In the genomic region with DNA sequence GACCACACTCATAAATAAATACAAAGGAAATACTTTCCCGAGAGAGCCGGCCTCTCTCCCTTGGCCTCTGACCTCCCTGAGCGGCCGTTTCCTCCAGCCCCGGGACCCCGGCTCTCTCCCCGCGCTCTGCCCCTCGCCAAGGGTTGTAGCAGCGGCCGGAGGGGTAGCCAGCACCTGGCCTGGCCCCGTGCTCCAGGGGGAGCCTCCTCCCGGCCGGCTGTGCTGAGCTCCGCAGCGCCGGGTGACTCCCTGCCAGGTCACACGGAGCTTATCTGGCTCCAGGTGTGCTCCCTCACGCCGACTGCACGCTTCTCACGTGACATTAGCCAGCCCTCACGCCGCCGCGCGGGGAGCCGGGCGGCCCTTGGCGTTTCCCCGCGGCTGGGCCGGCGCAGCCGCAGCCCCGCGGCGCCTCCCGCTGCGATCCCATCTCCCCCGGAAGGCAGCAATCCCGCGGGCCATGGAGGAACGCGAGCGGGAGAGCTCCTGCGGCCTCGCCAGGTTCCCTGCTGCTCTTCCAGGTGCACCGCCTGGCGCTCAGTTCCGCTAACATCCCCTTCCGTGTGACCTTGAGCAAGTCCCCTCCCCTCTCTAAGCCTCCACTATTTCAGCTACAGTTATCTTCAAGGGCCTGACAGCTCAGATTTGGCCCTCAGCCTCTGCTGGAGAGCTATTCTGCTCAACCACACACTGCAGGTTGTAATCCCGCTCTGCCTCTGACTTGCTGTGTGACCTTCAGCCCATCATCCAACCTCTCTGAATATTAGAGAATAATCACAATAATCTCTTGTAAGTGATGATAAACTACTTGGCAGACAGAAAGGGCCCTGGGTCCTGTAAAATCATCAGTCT, we compare ENCODE assay signal across 1 cellular context.
A peak's percentile ranks its signal among the peaks of the same experiment; 100 is the strongest.
TF ChIP-seq lines count a peak whose summit lies in the region.

No MANE protein-coding gene starts in this region.

TF ChIP-seq in K562, 482 proteins besides CTCF, POLR2A, EP300 and RAD21 (continued from another document and continues in another):
- TF ChIP-seq HEY1 (CRISPR knock-in tag; IDR thresholded peaks at IDR 0.05; ENCODE audit: borderline replicate concordance): no peak
- TF ChIP-seq TEAD1 (CRISPR knock-in tag; IDR thresholded peaks at IDR 0.05): no peak
- TF ChIP-seq ARID3B (CRISPR knock-in tag; IDR thresholded peaks at IDR 0.05; ENCODE audit: borderline replicate concordance): no peak
- TF ChIP-seq ZNF77 (CRISPR knock-in tag; IDR thresholded peaks at IDR 0.05): no peak
- TF ChIP-seq SRF (CRISPR knock-in tag; IDR thresholded peaks at IDR 0.05): no peak
- no peak for TF ChIP-seq MYBL2 (IDR thresholded peaks at IDR 0.05; ENCODE audit: low read depth)
- no peak for TF ChIP-seq MYBL2 (CRISPR knock-in tag; IDR thresholded peaks at IDR 0.05; ENCODE audit: borderline replicate concordance)
- TF ChIP-seq NEUROD1 (IDR thresholded peaks at IDR 0.05; ENCODE audit: borderline replicate concordance, low read depth, low read length, partially characterized antibody): no peak
- TF ChIP-seq HMGXB4 (CRISPR knock-in tag; IDR thresholded peaks at IDR 0.05): no peak
- TF ChIP-seq RBM39 (optimal IDR thresholded peaks at IDR 0.05; ENCODE audit: low read depth, low read length): no peak
- no peak for TF ChIP-seq POLR3A (IDR thresholded peaks at IDR 0.05; ENCODE audit: borderline replicate concordance, extremely low read depth, insufficient read depth, insufficient read length)
- peak; percentile 58; the same call in 1 of the 2 replicates for TF ChIP-seq ZNF165 (CRISPR knock-in tag; IDR thresholded peaks at IDR 0.05; ENCODE audit: borderline replicate concordance)
- TF ChIP-seq EGR1 (conservative IDR thresholded peaks at IDR 0.05): no peak
- TF ChIP-seq GATA2 (CRISPR knock-in tag; IDR thresholded peaks at IDR 0.05): no peak
- no peak for TF ChIP-seq MED1 (CRISPR knock-in tag; IDR thresholded peaks at IDR 0.05; ENCODE audit: borderline replicate concordance)
- TF ChIP-seq POLR2AphosphoS2 (IDR thresholded peaks at IDR 0.05; ENCODE audit: low read length): no peak
- peak; percentile 58 for TF ChIP-seq CBFA2T2 (conservative IDR thresholded peaks at IDR 0.05)
- TF ChIP-seq MAFG (tag; conservative IDR thresholded peaks at IDR 0.05): no peak
- no peak for TF ChIP-seq SRSF3 (IDR thresholded peaks at IDR 0.05; ENCODE audit: insufficient read depth, low read length)
- TF ChIP-seq TAF7 (tag; IDR thresholded peaks at IDR 0.05): no peak
- TF ChIP-seq ETV6 (IDR thresholded peaks at IDR 0.05; ENCODE audit: borderline replicate concordance in 1 of 2, low read depth in 2 of 2, low read length in 1 of 2): no peak; a peak in 1 of 4 replicates
- TF ChIP-seq ETV6 (CRISPR knock-in tag; IDR thresholded peaks at IDR 0.05; ENCODE audit: borderline replicate concordance): no peak
- peak; percentile 99 for TF ChIP-seq BCOR (IDR thresholded peaks at IDR 0.05)
- TF ChIP-seq RFX5 (IDR thresholded peaks at IDR 0.05; ENCODE audit: low read depth, low read length): no peak
- TF ChIP-seq, protein P1, sequence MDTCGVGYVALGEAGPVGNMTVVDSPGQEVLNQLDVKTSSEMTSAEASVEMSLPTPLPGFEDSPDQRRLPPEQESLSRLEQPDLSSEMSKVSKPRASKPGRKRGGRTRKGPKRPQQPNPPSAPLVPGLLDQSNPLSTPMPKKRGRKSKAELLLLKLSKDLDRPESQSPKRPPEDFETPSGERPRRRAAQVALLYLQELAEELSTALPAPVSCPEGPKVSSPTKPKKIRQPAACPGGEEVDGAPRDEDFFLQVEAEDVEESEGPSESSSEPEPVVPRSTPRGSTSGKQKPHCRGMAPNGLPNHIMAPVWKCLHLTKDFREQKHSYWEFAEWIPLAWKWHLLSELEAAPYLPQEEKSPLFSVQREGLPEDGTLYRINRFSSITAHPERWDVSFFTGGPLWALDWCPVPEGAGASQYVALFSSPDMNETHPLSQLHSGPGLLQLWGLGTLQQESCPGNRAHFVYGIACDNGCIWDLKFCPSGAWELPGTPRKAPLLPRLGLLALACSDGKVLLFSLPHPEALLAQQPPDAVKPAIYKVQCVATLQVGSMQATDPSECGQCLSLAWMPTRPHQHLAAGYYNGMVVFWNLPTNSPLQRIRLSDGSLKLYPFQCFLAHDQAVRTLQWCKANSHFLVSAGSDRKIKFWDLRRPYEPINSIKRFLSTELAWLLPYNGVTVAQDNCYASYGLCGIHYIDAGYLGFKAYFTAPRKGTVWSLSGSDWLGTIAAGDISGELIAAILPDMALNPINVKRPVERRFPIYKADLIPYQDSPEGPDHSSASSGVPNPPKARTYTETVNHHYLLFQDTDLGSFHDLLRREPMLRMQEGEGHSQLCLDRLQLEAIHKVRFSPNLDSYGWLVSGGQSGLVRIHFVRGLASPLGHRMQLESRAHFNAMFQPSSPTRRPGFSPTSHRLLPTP (IDR thresholded peaks at IDR 0.05; ENCODE audit: borderline replicate concordance, extremely low read depth, insufficient read length): no peak
- TF ChIP-seq, protein P2, sequence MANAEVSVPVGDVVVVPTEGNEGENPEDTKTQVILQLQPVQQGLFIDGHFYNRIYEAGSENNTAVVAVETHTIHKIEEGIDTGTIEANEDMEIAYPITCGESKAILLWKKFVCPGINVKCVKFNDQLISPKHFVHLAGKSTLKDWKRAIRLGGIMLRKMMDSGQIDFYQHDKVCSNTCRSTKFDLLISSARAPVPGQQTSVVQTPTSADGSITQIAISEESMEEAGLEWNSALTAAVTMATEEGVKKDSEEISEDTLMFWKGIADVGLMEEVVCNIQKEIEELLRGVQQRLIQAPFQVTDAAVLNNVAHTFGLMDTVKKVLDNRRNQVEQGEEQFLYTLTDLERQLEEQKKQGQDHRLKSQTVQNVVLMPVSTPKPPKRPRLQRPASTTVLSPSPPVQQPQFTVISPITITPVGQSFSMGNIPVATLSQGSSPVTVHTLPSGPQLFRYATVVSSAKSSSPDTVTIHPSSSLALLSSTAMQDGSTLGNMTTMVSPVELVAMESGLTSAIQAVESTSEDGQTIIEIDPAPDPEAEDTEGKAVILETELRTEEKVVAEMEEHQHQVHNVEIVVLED (CRISPR knock-in tag; IDR thresholded peaks at IDR 0.05): peak; percentile 61; the same call in 1 of the 2 replicates
- TF ChIP-seq SIN3A (IDR thresholded peaks at IDR 0.05; ENCODE audit: borderline replicate concordance in 2 of 2, control insufficient read depth in 1 of 2, low read depth in 2 of 2, low read length in 2 of 2): peak in 1 of 2 experiments; percentile 82; a peak in 1 of 4 replicates
- no peak for TF ChIP-seq CHAMP1 (IDR thresholded peaks at IDR 0.05)
- TF ChIP-seq POLR3G (IDR thresholded peaks at IDR 0.05; ENCODE audit: extremely low read depth, insufficient read length, insufficient replicate concordance): no peak
- peak; percentile 99 for TF ChIP-seq SMARCA5 (IDR thresholded peaks at IDR 0.05)
- TF ChIP-seq, protein P3, sequence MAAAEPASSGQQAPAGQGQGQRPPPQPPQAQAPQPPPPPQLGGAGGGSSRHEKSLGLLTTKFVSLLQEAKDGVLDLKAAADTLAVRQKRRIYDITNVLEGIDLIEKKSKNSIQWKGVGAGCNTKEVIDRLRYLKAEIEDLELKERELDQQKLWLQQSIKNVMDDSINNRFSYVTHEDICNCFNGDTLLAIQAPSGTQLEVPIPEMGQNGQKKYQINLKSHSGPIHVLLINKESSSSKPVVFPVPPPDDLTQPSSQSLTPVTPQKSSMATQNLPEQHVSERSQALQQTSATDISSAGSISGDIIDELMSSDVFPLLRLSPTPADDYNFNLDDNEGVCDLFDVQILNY (CRISPR knock-in tag; IDR thresholded peaks at IDR 0.05): no peak
- peak; percentile 42; the same call in 1 of the 2 replicates for TF ChIP-seq EP400 (IDR thresholded peaks at IDR 0.05)
- TF ChIP-seq HDAC2 (IDR thresholded peaks at IDR 0.05): peak; percentile 93
- TF ChIP-seq, protein P4, sequence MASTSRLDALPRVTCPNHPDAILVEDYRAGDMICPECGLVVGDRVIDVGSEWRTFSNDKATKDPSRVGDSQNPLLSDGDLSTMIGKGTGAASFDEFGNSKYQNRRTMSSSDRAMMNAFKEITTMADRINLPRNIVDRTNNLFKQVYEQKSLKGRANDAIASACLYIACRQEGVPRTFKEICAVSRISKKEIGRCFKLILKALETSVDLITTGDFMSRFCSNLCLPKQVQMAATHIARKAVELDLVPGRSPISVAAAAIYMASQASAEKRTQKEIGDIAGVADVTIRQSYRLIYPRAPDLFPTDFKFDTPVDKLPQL (IDR thresholded peaks at IDR 0.05; ENCODE audit: extremely low read depth, insufficient read length): no peak
- TF ChIP-seq NFRKB (IDR thresholded peaks at IDR 0.05; ENCODE audit: low read depth): no peak
- peak; percentile 68 for TF ChIP-seq PCBP1 (IDR thresholded peaks at IDR 0.05; ENCODE audit: low read depth, low read length, poor library complexity, severe bottlenecking)
- peak; percentile 26; the same call in 1 of the 2 replicates for TF ChIP-seq RNF2 (IDR thresholded peaks at IDR 0.05)
- TF ChIP-seq ZNF395 (CRISPR knock-in tag; IDR thresholded peaks at IDR 0.05): no peak; the same call in 1 of the 2 replicates
- peak; percentile 64; the same call in 1 of the 2 replicates for TF ChIP-seq ARID1B (IDR thresholded peaks at IDR 0.05)
- 0 out of 2 replicates have a peak, but pooled peaks have one; percentile 37 for TF ChIP-seq TRIM28 (IDR thresholded peaks at IDR 0.05)
- TF ChIP-seq MTA2 (IDR thresholded peaks at IDR 0.05; ENCODE audit: low read depth): no peak
- TF ChIP-seq TBP (optimal IDR thresholded peaks at IDR 0.05; ENCODE audit: low read depth, low read length): no peak
- TF ChIP-seq CBX5 (IDR thresholded peaks at IDR 0.05; ENCODE audit: borderline replicate concordance, low read depth): no peak
- TF ChIP-seq GTF2F1 (IDR thresholded peaks at IDR 0.05; ENCODE audit: low read depth, low read length): no peak
- 0 out of 2 replicates have a peak, but pooled peaks have one; percentile 60 for TF ChIP-seq ZNF583 (CRISPR knock-in tag; IDR thresholded peaks at IDR 0.05)
- no peak; the same call in 1 of the 2 replicates for TF ChIP-seq SAFB (IDR thresholded peaks at IDR 0.05; ENCODE audit: borderline replicate concordance, low read depth, low read length)
- no peak for TF ChIP-seq ATF2 (CRISPR knock-in tag; IDR thresholded peaks at IDR 0.05)
